ENCODE assay signal across 11 cellular contexts in the genomic region with DNA sequence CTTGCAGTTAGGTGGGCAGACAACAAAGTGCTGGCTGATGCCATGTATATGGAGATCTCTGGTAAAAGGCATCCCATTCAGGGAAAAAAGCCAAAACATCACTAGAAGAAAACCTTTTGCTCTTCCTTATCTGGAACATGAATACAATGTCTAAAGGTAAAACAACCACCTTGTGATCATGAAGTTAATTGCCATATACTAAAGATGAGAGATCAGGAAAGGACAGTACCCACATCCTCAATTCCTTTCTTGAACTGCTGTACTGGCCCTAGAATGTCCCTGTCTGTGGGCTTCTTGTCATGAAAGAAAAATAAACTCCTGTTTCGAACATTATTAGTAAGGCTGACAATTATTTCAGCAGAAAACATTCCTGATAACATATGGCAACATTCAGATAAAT.
"Had no signal": no experiment of that assay in that cellular context is flagged by ENCODE, and none has a peak within 500 bp of the region (broad histone marks: within the 10 kb centered on the region; RNA-seq: fewer than 3 reads in every experiment).

No MANE protein-coding gene starts in this region.

- H3K4me3 Mint-ChIP-seq: activated naive CD8-positive, alpha-beta T cell; neural crest cell had no signal

- ATAC-seq: foreskin keratinocyte had no signal

- H3K4me3 ChIP-seq: ovary, suprapubic skin, upper lobe of left lung had no signal

- H3K36me3 ChIP-seq: ovary had no signal

- H3K4me1 ChIP-seq: upper lobe of left lung had no signal

- H3K9me3 Mint-ChIP-seq: immature natural killer cell, neural crest cell had no signal

- DNase-seq: anterior cingulate cortex; ovary; stimulated activated CD4-positive, alpha-beta T cell treated with anti-CD3 and anti-CD28 coated beads, Interleukin-12 subunit alpha, Interleukin-12 subunit beta, amount 100 ng/mL, for 4 hours; stimulated activated CD4-positive, alpha-beta T cell treated with anti-CD3 and anti-CD28 coated beads, Interleukin-2, amount 100 ng/mL, for 48 hours; upper lobe of left lung had no signal

- H3K27me3 ChIP-seq: foreskin keratinocyte, ovary, suprapubic skin, upper lobe of left lung had no signal

- H3K27me3 Mint-ChIP-seq: activated CD8-positive, alpha-beta T cell treated with anti-CD3 and anti-CD28 coated beads for 36 hours; activated naive CD8-positive, alpha-beta T cell had no signal

- H3K9me3 ChIP-seq: ovary, suprapubic skin, upper lobe of left lung had no signal

- H3K27ac ChIP-seq: foreskin keratinocyte, ovary, suprapubic skin, upper lobe of left lung had no signal
